Comparison of ENCODE assay signal across 8 cellular contexts in genomic region chr6:33787336-33787953, GRCh38. TPM values are rescaled to one million over a fixed set of nuclear protein-coding genes. Genes with fewer than 3 reads are reported as not detected.
DNase-seq lines count a peak whose midpoint lies in the region; TF ChIP-seq lines count a peak whose summit lies in the region.

No MANE protein-coding gene starts in this region.

- DNase-seq in DMS79 (lab: John Stamatoyannopoulos, UW), result peak; percentile 51
- no peak for DNase-seq in OCI-LY7 (ENCODE audit: low spot score)
- no peak for DNase-seq in endothelial cell (ENCODE audit: low spot score)
- no peak for DNase-seq in ovary
- DNase-seq in stimulated activated CD4-positive, alpha-beta T cell treated with anti-CD3 and anti-CD28 coated beads, Interleukin-2, amount 100 ng/mL, for 48 hours, result no peak
- DNase-seq in glomerular visceral epithelial cell (ENCODE audit: extremely low spot score), result no peak
- DNase-seq in amniotic stem cell (lab: John Stamatoyannopoulos, UW), result no peak
- no peak for DNase-seq in middle frontal gyrus (ENCODE audit: extremely low spot score, low spot score)

- no peaks in the 10 kb centered on the region for H3K9me3 ChIP-seq in OCI-LY7 (ENCODE audit: low read length)
- no peaks in the 10 kb centered on the region for H3K9me3 ChIP-seq in ovary

- no peaks in the 10 kb centered on the region for H3K9me3 Mint-ChIP-seq in endothelial cell (ENCODE audit: unreplicated experiment)

- TF ChIP-seq POLR2A in ovary (IDR thresholded peaks at IDR 0.05), result no peak

- peak overlapping the region; percentile 99 for H3K27ac Mint-ChIP-seq in endothelial cell (ENCODE audit: unreplicated experiment)

- H3K36me3 ChIP-seq in OCI-LY7 (ENCODE audit: insufficient read depth, low read length) (peaks cover 42% of the 10 kb centered on the region), ovary (no peaks in the 10 kb centered on the region)

- H4K20me1 ChIP-seq in OCI-LY7 (ENCODE audit: insufficient read depth, low read length), result peaks cover 14% of the 10 kb centered on the region; the same call in 1 of the 2 replicates

- TF ChIP-seq CTCF in OCI-LY7 (conservative IDR thresholded peaks at IDR 0.05; ENCODE audit: low read length), result no peak
- TF ChIP-seq CTCF in endothelial cell (IDR thresholded peaks at IDR 0.05; ENCODE audit: unreplicated experiment), result no peak
- TF ChIP-seq CTCF in ovary (IDR thresholded peaks at IDR 0.05), result no peak

- intact Hi-C loops in OCI-LY7 (cut with micrococcal nuclease; ENCODE audit: unreplicated experiment) (loop anchor here (5.0 kb wide), 1 partner anchor 365 kb away; no protein-coding TSS in a partner anchor), ovary (cut with DNase I) (loop anchor here in 1 of 4 donors (5.0 kb wide), 1 partner anchor 210 kb away; no protein-coding TSS in a partner anchor)

- BruUV-seq in OCI-LY7 (replicated peaks; lab: Mats Ljungman, UMichigan), result TSS peak; percentile 69

- peaks cover 20% of the 10 kb centered on the region; the same call in 1 of the 2 replicates for H3K79me2 ChIP-seq in OCI-LY7 (ENCODE audit: insufficient read depth, low read depth, low read length)

- POLR2A ChIA-PET in OCI-LY7 (lab: Charles Lee), result interaction anchor here (0.7 to 1.3 kb wide), 2 partner anchors 18 to 76 kb away, joined by 4 read pairs; partner anchors contain the start of gene UQCC2

- CTCF ChIA-PET in OCI-LY7 (lab: Charles Lee; ENCODE audit: unreplicated experiment), result no interaction called here

- WGBS in ovary, 3 donors, result 32 to 35% (median 34%) methylated on average over 7 of the region's 7 CpGs

- peaks cover 71% of the 10 kb centered on the region for H3K4me1 Mint-ChIP-seq in endothelial cell (ENCODE audit: unreplicated experiment)

- peak overlapping the region; percentile 60 for H3K27ac ChIP-seq in OCI-LY7 (ENCODE audit: low read depth, low read length, poor library complexity, severe bottlenecking)
- peak overlapping the region; percentile 93 to 99 for H3K27ac ChIP-seq in ovary

- no peaks in the 10 kb centered on the region for H3K27me3 ChIP-seq in ovary

- peaks cover 20% of the 10 kb centered on the region for H3K27me3 Mint-ChIP-seq in endothelial cell (ENCODE audit: unreplicated experiment)

- no peak for TF ChIP-seq EP300 in ovary (IDR thresholded peaks at IDR 0.05)

- H3K4me3 Mint-ChIP-seq in endothelial cell (ENCODE audit: unreplicated experiment), result peak overlapping the region; percentile 98

- H3K9me2 ChIP-seq in OCI-LY7 (ENCODE audit: insufficient read depth, low read length), result no peaks in the 10 kb centered on the region

- H3K4me3 ChIP-seq in OCI-LY7 (ENCODE audit: low read depth, low read length, poor library complexity, severe bottlenecking) (peak overlapping the region; percentile 93), ovary (peak overlapping the region; percentile 82)

- peaks cover 23% of the 10 kb centered on the region for H3K4me1 ChIP-seq in OCI-LY7 (ENCODE audit: insufficient read depth, low read length, poor library complexity, severe bottlenecking)
- peaks cover 22% of the 10 kb centered on the region for H3K4me1 ChIP-seq in ovary (ENCODE audit: insufficient read depth)

- H2AFZ ChIP-seq in OCI-LY7 (ENCODE audit: low read length), result no peak overlapping the region

- peaks cover 11% of the 10 kb centered on the region for H3K36me3 Mint-ChIP-seq in endothelial cell (ENCODE audit: low read depth, unreplicated experiment)

- peak overlapping the region; percentile 69 for H3K4me2 ChIP-seq in OCI-LY7 (ENCODE audit: low read length)

RNA-seq across cellular contexts. Expression of gene LEMD2, which starts 1.5 kb away (rescaled TPM):
- 59.2 and 62.2 TPM in 2 replicates for total RNA-seq in OCI-LY7 (2014; rRNA removed; shearing (Covaris generic))
- 66.9 and 77.8 TPM in 2 replicates for total RNA-seq in OCI-LY7 (2022)
- 105 TPM for total RNA-seq in endothelial cell (ENCODE audit: unreplicated experiment)
- total RNA-seq in ovary, result 10 to 100 TPM; 43.6 to 66.8 (median 56.7) TPM
- 10 to 100 TPM; 41.7 to 59.2 TPM for polyA plus RNA-seq in ovary

RNA-seq across cellular contexts. Expression of gene MLN, which starts 16.4 kb away (rescaled TPM):
- not detected in 2 replicates for total RNA-seq in OCI-LY7 (2014; rRNA removed; shearing (Covaris generic))
- total RNA-seq in OCI-LY7 (2022) (not detected in 2 replicates), endothelial cell (ENCODE audit: unreplicated experiment) (not detected), ovary (not detected)
- not detected for polyA plus RNA-seq in ovary

RNA-seq across cellular contexts. Expression of gene IP6K3, which starts 40.7 kb away (rescaled TPM):
- not detected in 2 replicates for total RNA-seq in OCI-LY7 (2014; rRNA removed; shearing (Covaris generic))
- total RNA-seq in OCI-LY7 (2022) (not detected in 2 replicates), endothelial cell (ENCODE audit: unreplicated experiment) (not detected), ovary (1 to 10 TPM in 1 of 7 donors, under 1 TPM in 4, not detected in 2; 0.24 to 1.1 (median 0.43) TPM)
- polyA plus RNA-seq in ovary, result under 1 TPM; 0.11 to 0.22 TPM
